1 cellular context compared by ENCODE assay signal in the genomic region with DNA sequence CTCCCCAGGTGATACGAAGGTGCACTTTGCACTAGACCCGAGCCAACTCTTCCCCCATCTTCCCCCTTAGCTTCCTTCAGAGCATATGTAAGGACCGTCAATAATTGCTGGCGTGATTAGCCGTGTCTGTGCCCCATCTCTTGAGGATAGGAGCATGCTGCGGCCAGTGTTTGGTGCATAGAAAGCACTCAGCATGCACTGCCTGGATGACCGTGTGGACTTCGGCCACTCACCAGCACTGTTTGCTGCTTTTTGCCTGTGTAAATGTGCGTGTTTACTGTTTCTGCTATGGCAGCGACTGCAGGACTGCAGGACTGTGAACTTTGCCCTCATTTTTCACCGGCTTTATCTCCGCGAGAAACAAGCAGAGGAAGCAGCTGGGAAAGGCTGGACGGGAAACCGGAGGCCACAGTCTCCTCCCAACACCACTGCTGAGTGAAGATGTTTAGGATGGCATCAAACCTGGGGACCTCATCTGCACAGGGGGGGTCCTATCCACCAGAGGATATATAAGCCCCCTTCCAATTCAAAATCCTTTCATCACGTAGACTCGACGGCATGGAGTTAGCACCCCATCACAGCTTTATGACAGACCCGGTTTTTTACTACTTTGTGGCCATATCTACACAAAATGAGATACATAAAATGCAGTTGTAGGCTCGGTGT.
A peak's percentile ranks its signal among the peaks of the same experiment; 100 is the strongest.
TF ChIP-seq lines count a peak whose summit lies in the region.

No MANE protein-coding gene starts in this region.

TF ChIP-seq in HepG2, 621 proteins besides CTCF, POLR2A, EP300 and RAD21 (continued from another document and continues in another):
- TF ChIP-seq, protein P1, sequence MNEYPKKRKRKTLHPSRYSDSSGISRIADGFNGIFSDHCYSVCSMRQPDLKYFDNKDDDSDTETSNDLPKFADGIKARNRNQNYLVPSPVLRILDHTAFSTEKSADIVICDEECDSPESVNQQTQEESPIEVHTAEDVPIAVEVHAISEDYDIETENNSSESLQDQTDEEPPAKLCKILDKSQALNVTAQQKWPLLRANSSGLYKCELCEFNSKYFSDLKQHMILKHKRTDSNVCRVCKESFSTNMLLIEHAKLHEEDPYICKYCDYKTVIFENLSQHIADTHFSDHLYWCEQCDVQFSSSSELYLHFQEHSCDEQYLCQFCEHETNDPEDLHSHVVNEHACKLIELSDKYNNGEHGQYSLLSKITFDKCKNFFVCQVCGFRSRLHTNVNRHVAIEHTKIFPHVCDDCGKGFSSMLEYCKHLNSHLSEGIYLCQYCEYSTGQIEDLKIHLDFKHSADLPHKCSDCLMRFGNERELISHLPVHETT (CRISPR knock-in tag; conservative IDR thresholded peaks at IDR 0.05), result peak; percentile 83
- TF ChIP-seq ZFYVE20 (CRISPR knock-in tag; IDR thresholded peaks at IDR 0.05; ENCODE audit: borderline replicate concordance, low read depth) (no peak), ZNF598 (CRISPR knock-in tag; IDR thresholded peaks at IDR 0.05; ENCODE audit: borderline replicate concordance) (no peak; the same call in 1 of the 2 replicates), SIN3A (IDR thresholded peaks at IDR 0.05; ENCODE audit: borderline replicate concordance, low read depth, low read length) (0 out of 2 replicates have a peak, but pooled peaks have one; percentile 50), KDM2A (CRISPR knock-in tag; IDR thresholded peaks at IDR 0.05; ENCODE audit: borderline replicate concordance, low read depth) (peak; percentile 94), TEAD3 (CRISPR knock-in tag; optimal IDR thresholded peaks at IDR 0.05; ENCODE audit: borderline replicate concordance) (peak; percentile 98), GATA4 (IDR thresholded peaks at IDR 0.05; ENCODE audit: borderline replicate concordance, low read depth) (peak; percentile 98), ZNF383 (CRISPR knock-in tag; IDR thresholded peaks at IDR 0.05; ENCODE audit: borderline replicate concordance) (no peak; the same call in 1 of the 2 replicates), HDAC6 (IDR thresholded peaks at IDR 0.05; ENCODE audit: low read depth, low read length) (no peak), TARDBP (CRISPR knock-in tag; IDR thresholded peaks at IDR 0.05) (peak; percentile 100), ZSCAN21 (CRISPR knock-in tag; IDR thresholded peaks at IDR 0.05; ENCODE audit: borderline replicate concordance) (peak; percentile 100)
- TF ChIP-seq, protein P2, sequence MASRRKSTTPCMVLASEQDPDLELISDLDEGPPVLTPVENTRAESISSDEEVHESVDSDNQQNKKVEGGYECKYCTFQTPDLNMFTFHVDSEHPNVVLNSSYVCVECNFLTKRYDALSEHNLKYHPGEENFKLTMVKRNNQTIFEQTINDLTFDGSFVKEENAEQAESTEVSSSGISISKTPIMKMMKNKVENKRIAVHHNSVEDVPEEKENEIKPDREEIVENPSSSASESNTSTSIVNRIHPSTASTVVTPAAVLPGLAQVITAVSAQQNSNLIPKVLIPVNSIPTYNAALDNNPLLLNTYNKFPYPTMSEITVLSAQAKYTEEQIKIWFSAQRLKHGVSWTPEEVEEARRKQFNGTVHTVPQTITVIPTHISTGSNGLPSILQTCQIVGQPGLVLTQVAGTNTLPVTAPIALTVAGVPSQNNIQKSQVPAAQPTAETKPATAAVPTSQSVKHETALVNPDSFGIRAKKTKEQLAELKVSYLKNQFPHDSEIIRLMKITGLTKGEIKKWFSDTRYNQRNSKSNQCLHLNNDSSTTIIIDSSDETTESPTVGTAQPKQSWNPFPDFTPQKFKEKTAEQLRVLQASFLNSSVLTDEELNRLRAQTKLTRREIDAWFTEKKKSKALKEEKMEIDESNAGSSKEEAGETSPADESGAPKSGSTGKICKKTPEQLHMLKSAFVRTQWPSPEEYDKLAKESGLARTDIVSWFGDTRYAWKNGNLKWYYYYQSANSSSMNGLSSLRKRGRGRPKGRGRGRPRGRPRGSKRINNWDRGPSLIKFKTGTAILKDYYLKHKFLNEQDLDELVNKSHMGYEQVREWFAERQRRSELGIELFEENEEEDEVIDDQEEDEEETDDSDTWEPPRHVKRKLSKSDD (CRISPR knock-in tag; IDR thresholded peaks at IDR 0.05; ENCODE audit: low read depth), result peak; percentile 98
- TF ChIP-seq, protein P3, sequence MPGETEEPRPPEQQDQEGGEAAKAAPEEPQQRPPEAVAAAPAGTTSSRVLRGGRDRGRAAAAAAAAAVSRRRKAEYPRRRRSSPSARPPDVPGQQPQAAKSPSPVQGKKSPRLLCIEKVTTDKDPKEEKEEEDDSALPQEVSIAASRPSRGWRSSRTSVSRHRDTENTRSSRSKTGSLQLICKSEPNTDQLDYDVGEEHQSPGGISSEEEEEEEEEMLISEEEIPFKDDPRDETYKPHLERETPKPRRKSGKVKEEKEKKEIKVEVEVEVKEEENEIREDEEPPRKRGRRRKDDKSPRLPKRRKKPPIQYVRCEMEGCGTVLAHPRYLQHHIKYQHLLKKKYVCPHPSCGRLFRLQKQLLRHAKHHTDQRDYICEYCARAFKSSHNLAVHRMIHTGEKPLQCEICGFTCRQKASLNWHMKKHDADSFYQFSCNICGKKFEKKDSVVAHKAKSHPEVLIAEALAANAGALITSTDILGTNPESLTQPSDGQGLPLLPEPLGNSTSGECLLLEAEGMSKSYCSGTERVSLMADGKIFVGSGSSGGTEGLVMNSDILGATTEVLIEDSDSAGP (CRISPR knock-in tag; IDR thresholded peaks at IDR 0.05; ENCODE audit: borderline replicate concordance), result peak; percentile 97
- TF ChIP-seq, protein P4, sequence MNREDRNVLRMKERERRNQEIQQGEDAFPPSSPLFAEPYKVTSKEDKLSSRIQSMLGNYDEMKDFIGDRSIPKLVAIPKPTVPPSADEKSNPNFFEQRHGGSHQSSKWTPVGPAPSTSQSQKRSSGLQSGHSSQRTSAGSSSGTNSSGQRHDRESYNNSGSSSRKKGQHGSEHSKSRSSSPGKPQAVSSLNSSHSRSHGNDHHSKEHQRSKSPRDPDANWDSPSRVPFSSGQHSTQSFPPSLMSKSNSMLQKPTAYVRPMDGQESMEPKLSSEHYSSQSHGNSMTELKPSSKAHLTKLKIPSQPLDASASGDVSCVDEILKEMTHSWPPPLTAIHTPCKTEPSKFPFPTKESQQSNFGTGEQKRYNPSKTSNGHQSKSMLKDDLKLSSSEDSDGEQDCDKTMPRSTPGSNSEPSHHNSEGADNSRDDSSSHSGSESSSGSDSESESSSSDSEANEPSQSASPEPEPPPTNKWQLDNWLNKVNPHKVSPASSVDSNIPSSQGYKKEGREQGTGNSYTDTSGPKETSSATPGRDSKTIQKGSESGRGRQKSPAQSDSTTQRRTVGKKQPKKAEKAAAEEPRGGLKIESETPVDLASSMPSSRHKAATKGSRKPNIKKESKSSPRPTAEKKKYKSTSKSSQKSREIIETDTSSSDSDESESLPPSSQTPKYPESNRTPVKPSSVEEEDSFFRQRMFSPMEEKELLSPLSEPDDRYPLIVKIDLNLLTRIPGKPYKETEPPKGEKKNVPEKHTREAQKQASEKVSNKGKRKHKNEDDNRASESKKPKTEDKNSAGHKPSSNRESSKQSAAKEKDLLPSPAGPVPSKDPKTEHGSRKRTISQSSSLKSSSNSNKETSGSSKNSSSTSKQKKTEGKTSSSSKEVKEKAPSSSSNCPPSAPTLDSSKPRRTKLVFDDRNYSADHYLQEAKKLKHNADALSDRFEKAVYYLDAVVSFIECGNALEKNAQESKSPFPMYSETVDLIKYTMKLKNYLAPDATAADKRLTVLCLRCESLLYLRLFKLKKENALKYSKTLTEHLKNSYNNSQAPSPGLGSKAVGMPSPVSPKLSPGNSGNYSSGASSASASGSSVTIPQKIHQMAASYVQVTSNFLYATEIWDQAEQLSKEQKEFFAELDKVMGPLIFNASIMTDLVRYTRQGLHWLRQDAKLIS (CRISPR knock-in tag; IDR thresholded peaks at IDR 0.05), result peak; percentile 86; the same call in 1 of the 2 replicates
- TF ChIP-seq, protein P5, sequence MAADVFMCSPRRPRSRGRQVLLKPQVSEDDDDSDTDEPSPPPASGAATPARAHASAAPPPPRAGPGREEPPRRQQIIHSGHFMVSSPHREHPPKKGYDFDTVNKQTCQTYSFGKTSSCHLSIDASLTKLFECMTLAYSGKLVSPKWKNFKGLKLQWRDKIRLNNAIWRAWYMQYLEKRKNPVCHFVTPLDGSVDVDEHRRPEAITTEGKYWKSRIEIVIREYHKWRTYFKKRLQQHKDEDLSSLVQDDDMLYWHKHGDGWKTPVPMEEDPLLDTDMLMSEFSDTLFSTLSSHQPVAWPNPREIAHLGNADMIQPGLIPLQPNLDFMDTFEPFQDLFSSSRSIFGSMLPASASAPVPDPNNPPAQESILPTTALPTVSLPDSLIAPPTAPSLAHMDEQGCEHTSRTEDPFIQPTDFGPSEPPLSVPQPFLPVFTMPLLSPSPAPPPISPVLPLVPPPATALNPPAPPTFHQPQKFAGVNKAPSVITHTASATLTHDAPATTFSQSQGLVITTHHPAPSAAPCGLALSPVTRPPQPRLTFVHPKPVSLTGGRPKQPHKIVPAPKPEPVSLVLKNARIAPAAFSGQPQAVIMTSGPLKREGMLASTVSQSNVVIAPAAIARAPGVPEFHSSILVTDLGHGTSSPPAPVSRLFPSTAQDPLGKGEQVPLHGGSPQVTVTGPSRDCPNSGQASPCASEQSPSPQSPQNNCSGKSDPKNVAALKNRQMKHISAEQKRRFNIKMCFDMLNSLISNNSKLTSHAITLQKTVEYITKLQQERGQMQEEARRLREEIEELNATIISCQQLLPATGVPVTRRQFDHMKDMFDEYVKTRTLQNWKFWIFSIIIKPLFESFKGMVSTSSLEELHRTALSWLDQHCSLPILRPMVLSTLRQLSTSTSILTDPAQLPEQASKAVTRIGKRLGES (CRISPR knock-in tag; IDR thresholded peaks at IDR 0.05; ENCODE audit: borderline replicate concordance), result peak; percentile 100
- TF ChIP-seq, protein P6, sequence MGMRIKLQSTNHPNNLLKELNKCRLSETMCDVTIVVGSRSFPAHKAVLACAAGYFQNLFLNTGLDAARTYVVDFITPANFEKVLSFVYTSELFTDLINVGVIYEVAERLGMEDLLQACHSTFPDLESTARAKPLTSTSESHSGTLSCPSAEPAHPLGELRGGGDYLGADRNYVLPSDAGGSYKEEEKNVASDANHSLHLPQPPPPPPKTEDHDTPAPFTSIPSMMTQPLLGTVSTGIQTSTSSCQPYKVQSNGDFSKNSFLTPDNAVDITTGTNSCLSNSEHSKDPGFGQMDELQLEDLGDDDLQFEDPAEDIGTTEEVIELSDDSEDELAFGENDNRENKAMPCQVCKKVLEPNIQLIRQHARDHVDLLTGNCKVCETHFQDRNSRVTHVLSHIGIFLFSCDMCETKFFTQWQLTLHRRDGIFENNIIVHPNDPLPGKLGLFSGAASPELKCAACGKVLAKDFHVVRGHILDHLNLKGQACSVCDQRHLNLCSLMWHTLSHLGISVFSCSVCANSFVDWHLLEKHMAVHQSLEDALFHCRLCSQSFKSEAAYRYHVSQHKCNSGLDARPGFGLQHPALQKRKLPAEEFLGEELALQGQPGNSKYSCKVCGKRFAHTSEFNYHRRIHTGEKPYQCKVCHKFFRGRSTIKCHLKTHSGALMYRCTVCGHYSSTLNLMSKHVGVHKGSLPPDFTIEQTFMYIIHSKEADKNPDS (CRISPR knock-in tag; IDR thresholded peaks at IDR 0.05), result peak; percentile 97
- TF ChIP-seq, protein P7, sequence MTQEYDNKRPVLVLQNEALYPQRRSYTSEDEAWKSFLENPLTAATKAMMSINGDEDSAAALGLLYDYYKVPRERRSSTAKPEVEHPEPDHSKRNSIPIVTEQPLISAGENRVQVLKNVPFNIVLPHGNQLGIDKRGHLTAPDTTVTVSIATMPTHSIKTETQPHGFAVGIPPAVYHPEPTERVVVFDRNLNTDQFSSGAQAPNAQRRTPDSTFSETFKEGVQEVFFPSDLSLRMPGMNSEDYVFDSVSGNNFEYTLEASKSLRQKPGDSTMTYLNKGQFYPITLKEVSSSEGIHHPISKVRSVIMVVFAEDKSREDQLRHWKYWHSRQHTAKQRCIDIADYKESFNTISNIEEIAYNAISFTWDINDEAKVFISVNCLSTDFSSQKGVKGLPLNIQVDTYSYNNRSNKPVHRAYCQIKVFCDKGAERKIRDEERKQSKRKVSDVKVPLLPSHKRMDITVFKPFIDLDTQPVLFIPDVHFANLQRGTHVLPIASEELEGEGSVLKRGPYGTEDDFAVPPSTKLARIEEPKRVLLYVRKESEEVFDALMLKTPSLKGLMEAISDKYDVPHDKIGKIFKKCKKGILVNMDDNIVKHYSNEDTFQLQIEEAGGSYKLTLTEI (CRISPR knock-in tag; conservative IDR thresholded peaks at IDR 0.05), result no peak
- TF ChIP-seq, protein P8, sequence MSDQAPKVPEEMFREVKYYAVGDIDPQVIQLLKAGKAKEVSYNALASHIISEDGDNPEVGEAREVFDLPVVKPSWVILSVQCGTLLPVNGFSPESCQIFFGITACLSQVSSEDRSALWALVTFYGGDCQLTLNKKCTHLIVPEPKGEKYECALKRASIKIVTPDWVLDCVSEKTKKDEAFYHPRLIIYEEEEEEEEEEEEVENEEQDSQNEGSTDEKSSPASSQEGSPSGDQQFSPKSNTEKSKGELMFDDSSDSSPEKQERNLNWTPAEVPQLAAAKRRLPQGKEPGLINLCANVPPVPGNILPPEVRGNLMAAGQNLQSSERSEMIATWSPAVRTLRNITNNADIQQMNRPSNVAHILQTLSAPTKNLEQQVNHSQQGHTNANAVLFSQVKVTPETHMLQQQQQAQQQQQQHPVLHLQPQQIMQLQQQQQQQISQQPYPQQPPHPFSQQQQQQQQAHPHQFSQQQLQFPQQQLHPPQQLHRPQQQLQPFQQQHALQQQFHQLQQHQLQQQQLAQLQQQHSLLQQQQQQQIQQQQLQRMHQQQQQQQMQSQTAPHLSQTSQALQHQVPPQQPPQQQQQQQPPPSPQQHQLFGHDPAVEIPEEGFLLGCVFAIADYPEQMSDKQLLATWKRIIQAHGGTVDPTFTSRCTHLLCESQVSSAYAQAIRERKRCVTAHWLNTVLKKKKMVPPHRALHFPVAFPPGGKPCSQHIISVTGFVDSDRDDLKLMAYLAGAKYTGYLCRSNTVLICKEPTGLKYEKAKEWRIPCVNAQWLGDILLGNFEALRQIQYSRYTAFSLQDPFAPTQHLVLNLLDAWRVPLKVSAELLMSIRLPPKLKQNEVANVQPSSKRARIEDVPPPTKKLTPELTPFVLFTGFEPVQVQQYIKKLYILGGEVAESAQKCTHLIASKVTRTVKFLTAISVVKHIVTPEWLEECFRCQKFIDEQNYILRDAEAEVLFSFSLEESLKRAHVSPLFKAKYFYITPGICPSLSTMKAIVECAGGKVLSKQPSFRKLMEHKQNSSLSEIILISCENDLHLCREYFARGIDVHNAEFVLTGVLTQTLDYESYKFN (CRISPR knock-in tag; conservative IDR thresholded peaks at IDR 0.05), result peak; percentile 100
